ENCODE assay signal across 1 cellular context in the genomic region with DNA sequence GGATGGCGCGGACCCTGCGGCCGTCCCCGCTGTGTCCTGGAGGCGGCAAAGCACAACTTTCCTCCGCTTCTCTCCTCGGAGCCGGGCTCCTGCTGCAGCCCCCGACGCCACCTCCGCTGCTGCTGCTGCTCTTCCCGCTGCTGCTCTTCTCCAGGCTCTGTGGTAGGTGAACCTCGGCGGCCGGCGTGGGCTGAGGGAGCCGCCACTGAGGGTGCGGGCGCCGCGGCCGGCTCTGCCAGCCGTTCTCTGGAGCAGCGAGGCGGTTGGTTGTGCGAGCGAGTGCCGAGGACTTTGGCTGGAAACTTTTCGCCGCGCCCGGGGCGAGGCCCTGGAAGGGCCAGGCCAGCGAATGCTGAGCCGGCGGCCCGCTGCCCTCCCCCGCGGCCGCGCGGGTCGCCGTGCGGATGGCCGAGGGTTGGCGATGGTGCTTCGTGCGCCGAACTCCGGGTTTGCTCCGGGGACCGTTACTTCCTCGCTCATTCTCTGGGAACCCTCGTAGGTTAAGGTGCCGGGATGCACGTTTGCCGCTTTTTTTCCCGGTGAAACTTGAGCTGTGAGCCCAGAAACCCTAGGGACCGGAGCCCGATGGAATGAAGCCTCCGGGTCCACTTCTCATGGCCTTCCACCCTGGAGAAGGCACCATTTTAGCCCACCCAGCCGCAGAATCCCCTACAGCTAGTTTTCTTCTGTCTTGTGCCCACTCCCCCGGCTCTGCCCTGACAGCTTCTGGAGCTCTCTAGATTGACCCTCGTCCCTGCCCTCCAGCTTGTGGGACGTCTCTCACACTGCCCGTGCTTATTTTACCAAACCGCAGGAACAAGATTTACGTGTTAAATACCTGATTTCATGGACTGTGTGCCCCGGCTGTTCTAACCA.
TF ChIP-seq lines count a peak whose summit lies in the region.

No MANE protein-coding gene starts in this region.

TF ChIP-seq in GM12878, 131 proteins besides CTCF, POLR2A, EP300 and RAD21:
- TF ChIP-seq SUZ12 (IDR thresholded peaks at IDR 0.05; ENCODE audit: unreplicated experiment) (peak; percentile 93), HDAC6 (IDR thresholded peaks at IDR 0.05; ENCODE audit: unreplicated experiment) (no peak), BRCA1 (IDR thresholded peaks at IDR 0.05; ENCODE audit: low read depth, low read length) (no peak), MXI1 (IDR thresholded peaks at IDR 0.05; ENCODE audit: low read depth, low read length) (no peak)
- TF ChIP-seq, protein P1, sequence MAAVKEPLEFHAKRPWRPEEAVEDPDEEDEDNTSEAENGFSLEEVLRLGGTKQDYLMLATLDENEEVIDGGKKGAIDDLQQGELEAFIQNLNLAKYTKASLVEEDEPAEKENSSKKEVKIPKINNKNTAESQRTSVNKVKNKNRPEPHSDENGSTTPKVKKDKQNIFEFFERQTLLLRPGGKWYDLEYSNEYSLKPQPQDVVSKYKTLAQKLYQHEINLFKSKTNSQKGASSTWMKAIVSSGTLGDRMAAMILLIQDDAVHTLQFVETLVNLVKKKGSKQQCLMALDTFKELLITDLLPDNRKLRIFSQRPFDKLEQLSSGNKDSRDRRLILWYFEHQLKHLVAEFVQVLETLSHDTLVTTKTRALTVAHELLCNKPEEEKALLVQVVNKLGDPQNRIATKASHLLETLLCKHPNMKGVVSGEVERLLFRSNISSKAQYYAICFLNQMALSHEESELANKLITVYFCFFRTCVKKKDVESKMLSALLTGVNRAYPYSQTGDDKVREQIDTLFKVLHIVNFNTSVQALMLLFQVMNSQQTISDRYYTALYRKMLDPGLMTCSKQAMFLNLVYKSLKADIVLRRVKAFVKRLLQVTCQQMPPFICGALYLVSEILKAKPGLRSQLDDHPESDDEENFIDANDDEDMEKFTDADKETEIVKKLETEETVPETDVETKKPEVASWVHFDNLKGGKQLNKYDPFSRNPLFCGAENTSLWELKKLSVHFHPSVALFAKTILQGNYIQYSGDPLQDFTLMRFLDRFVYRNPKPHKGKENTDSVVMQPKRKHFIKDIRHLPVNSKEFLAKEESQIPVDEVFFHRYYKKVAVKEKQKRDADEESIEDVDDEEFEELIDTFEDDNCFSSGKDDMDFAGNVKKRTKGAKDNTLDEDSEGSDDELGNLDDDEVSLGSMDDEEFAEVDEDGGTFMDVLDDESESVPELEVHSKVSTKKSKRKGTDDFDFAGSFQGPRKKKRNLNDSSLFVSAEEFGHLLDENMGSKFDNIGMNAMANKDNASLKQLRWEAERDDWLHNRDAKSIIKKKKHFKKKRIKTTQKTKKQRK (IDR thresholded peaks at IDR 0.05; ENCODE audit: low read depth, low read length), result no peak
TF ChIP-seq in GM12878: peak in this region for 1.
